ENCODE assay signal across 8 cellular contexts in genomic region chr6:89984926-89985743, GRCh38.
DNase-seq lines count a peak whose midpoint lies in the region; ATAC-seq and TF ChIP-seq lines count a peak whose summit lies in the region.

No MANE protein-coding gene starts in this region.

- ATAC-seq in CD4-positive, alpha-beta T cell (ENCODE audit: poor library complexity): no peak
- no peak for ATAC-seq in HG02642 (IDR thresholded peaks at IDR 0.05; ENCODE audit: poor library complexity, unreplicated experiment)
- ATAC-seq in HG03571 (IDR thresholded peaks at IDR 0.05; ENCODE audit: unreplicated experiment): no peak

- H3K27ac ChIP-seq in CD4-positive, alpha-beta T cell (ENCODE audit: low read depth, low read length): no peak overlapping the region

- intact Hi-C loops in CD4-positive, alpha-beta T cell (cut with DNase I, micrococcal nuclease): no loop called here

- peaks cover 73% of the 10 kb centered on the region for H3K4me1 Mint-ChIP-seq in CD4-positive, alpha-beta T cell (ENCODE audit: low read depth)
- H3K4me1 Mint-ChIP-seq in nephron progenitor cell: peaks cover 45% of the 10 kb centered on the region

- CTCF ChIA-PET in CD4-positive, alpha-beta T cell (lab: Charles Lee): interaction anchor here (1.3 kb wide), 1 partner anchor 494 kb away, joined by 3 read pairs; no protein-coding TSS in a partner anchor

- no peaks in the 10 kb centered on the region for H3K27me3 Mint-ChIP-seq in CD4-positive, alpha-beta T cell
- H3K27me3 Mint-ChIP-seq in nephron progenitor cell (ENCODE audit: low read depth, poor library complexity): peaks cover 3% of the 10 kb centered on the region

- H3K9me3 Mint-ChIP-seq in CD4-positive, alpha-beta T cell: no peaks in the 10 kb centered on the region
- no peaks in the 10 kb centered on the region for H3K9me3 Mint-ChIP-seq in nephron progenitor cell

- no peak overlapping the region for H3K4me3 Mint-ChIP-seq in CD4-positive, alpha-beta T cell
- H3K4me3 Mint-ChIP-seq in nephron progenitor cell: peak overlapping the region; percentile 51

- H3K36me3 Mint-ChIP-seq in CD4-positive, alpha-beta T cell (ENCODE audit: low read depth): peaks cover 63% of the 10 kb centered on the region
- no peaks in the 10 kb centered on the region for H3K36me3 Mint-ChIP-seq in nephron progenitor cell (ENCODE audit: low read depth)

- no peak overlapping the region for H3K4me3 ChIP-seq in fibroblast of mammary gland (ENCODE audit: control insufficient read depth, low read depth, low read length)

- H3K27me3 ChIP-seq in CD4-positive, alpha-beta T cell (ENCODE audit: control insufficient read depth, insufficient read depth, low read length): no peaks in the 10 kb centered on the region

- POLR2A ChIA-PET in CD4-positive, alpha-beta T cell (lab: Charles Lee): no interaction called here

- H3K9me3 ChIP-seq in CD4-positive, alpha-beta T cell (ENCODE audit: control insufficient read depth, low read length): no peaks in the 10 kb centered on the region

- peak overlapping the region; percentile 52 for H3K27ac Mint-ChIP-seq in CD4-positive, alpha-beta T cell
- peak overlapping the region; percentile 93 for H3K27ac Mint-ChIP-seq in nephron progenitor cell

- no peak for DNase-seq in CD4-positive, alpha-beta T cell
- DNase-seq in NCI-H82 treated with DMSO at 0.1 percent for 48 hours (lab: John Stamatoyannopoulos, UW; ENCODE audit: unreplicated experiment): peak; percentile 92
- DNase-seq in fibroblast of mammary gland (ENCODE audit: low read depth): peak; percentile 82
- DNase-seq in nephron progenitor cell: peak; percentile 38
- DNase-seq in NCI-H1930 (lab: John Stamatoyannopoulos, UW): no peak
- DNase-seq in stimulated activated CD4-positive, alpha-beta T cell treated with anti-CD3 and anti-CD28 coated beads, Interleukin-4, amount 100 ng/mL, for 4 hours: no peak

- no peak for TF ChIP-seq CTCF in CD4-positive, alpha-beta T cell (IDR thresholded peaks at IDR 0.05)
- TF ChIP-seq CTCF in fibroblast of mammary gland (conservative IDR thresholded peaks at IDR 0.05; ENCODE audit: control insufficient read depth, insufficient read depth, low read depth, low read length) (no peak), nephron progenitor cell (IDR thresholded peaks at IDR 0.05) (no peak)

Comparison
In these comparisons a context has a peak if more than half of its experiments do, and no peak if none do; other contexts are left out.
1. DNase-seq: peak in NCI-H82 treated with DMSO at 0.1 percent for 48 hours (single experiment), fibroblast of mammary gland (single experiment) and nephron progenitor cell (single experiment); none in CD4-positive, alpha-beta T cell (0 of 10), NCI-H1930 (0 of 2) and stimulated activated CD4-positive, alpha-beta T cell treated with anti-CD3 and anti-CD28 coated beads, Interleukin-4, amount 100 ng/mL, for 4 hours (0 of 2).